Comparison of ENCODE assay signal across 8 cellular contexts in the genomic region with DNA sequence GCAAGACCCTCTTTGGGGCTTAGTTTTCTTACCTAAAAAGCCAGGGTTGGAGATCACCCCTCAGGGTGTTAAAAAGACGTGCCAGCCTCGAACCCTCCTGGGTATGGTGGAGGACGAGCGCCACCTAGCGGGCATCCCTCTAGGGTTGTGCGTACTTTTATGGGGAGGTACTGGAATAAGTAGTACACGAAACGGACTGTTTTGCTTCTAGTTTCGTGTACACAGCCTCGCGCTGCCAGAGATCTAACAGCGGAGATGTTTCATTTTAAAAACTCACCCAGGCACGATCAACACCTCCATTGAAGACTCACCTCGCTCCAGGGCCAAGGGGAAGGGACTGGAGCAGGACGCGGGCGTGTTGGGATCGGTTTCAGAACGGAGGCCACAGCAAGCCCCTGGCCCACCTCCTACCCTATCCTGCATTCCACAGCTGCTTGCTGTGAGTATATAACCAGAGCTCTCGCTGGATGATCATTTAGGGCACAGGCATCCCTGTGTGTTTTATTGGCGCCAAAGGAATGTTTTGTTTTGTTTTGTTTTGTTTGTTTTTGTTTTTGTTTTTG. TPM values are rescaled to one million over a fixed set of nuclear protein-coding genes. Genes with fewer than 3 reads are reported as not detected.
DNase-seq lines count a peak whose midpoint lies in the region; ATAC-seq, FAIRE-seq and TF ChIP-seq lines count a peak whose summit lies in the region.

No MANE protein-coding gene starts in this region.

- 0 out of 2 replicates have a peak, but pooled peaks cover 3% of the 10 kb centered on the region for H3K36me3 Mint-ChIP-seq in WTC11

- peaks cover 86% of the 10 kb centered on the region for H3K27me3 Mint-ChIP-seq in WTC11 (ENCODE audit: low read depth)

- no peak overlapping the region for H3K27ac ChIP-seq in kidney (ENCODE audit: low read depth in 2 of 2, low read length in 2 of 2)

- peak; percentile 82 for ATAC-seq in GM18873 (IDR thresholded peaks at IDR 0.05; ENCODE audit: low FRiP score, unreplicated experiment)
- peak; percentile 74 for ATAC-seq in HG03139 (IDR thresholded peaks at IDR 0.05; ENCODE audit: unreplicated experiment)
- peak; percentile 32 for ATAC-seq in WTC11

- peaks cover 10% of the 10 kb centered on the region for H3K9me3 Mint-ChIP-seq in WTC11

- no peaks in the 10 kb centered on the region for H3K36me3 ChIP-seq in kidney (ENCODE audit: control insufficient read depth in 1 of 2, insufficient read depth in 2 of 2, low read length in 2 of 2)

- DNase-seq in AG08396 (ENCODE audit: low spot score) (peak; percentile 90), NCI-H2196 treated with DMSO at 0.1 percent for 48 hours (lab: John Stamatoyannopoulos, UW; ENCODE audit: unreplicated experiment) (peak; percentile 59), WTC11 (ENCODE audit: low spot score) (peak; percentile 96), cardiac fibroblast (ENCODE audit: low read depth in 2 of 2) (peak; percentile 86 to 87), kidney (peak; percentile 90)
- peak; percentile 77 to 85 (median 82) for DNase-seq in stimulated activated CD4-positive, alpha-beta T cell treated with anti-CD3 and anti-CD28 coated beads, Interleukin-1b, Interleukin-23, amount 100 ng/mL, for 24 hours (ENCODE audit: low read depth in 4 of 4, low spot score in 1 of 4)

- FAIRE-seq in kidney (lab: Jason Lieb, UNC) = no peak

- POLR2A ChIA-PET in WTC11 (lab: Charles Lee) = no interaction called here

- peak overlapping the region; percentile 76 for H3K4me3 Mint-ChIP-seq in WTC11

- TF ChIP-seq CTCF in WTC11 (IDR thresholded peaks at IDR 0.05) = peak; percentile 97
- TF ChIP-seq CTCF in cardiac fibroblast (IDR thresholded peaks at IDR 0.05; ENCODE audit: low read depth, low read length) = peak; percentile 89
- peak; percentile 80 for TF ChIP-seq CTCF in kidney (IDR thresholded peaks at IDR 0.05; ENCODE audit: borderline replicate concordance, extremely low read depth, insufficient read depth)

- peaks cover 3 to 8% of the 10 kb centered on the region in 2 donors for H3K9me3 ChIP-seq in kidney (ENCODE audit: control insufficient read depth in 1 of 2, low read length in 2 of 2)

- peaks cover 27% of the 10 kb centered on the region for H3K4me1 Mint-ChIP-seq in WTC11

- no peak overlapping the region for H3K9ac ChIP-seq in kidney (ENCODE audit: low read length in 2 of 2)

- H3K4me3 ChIP-seq in cardiac fibroblast (replicated peaks in 1 of 2; ENCODE audit: low read depth in 2 of 2, low read length in 2 of 2) (peak overlapping the region; percentile 43 to 56), kidney (ENCODE audit: low read length in 2 of 2) (peak overlapping the region; percentile 48 to 64)

- CTCF ChIA-PET in WTC11 (lab: Charles Lee) = interaction anchor here (0.6 to 1.8 kb wide), 8 partner anchors 18 to 820 kb away, joined by 3 to 8 read pairs (median 4); no protein-coding TSS in a partner anchor

- H3K4me1 ChIP-seq in kidney (ENCODE audit: control insufficient read depth in 1 of 2, insufficient read depth in 1 of 2, low read depth in 1 of 2, low read length in 2 of 2) = peaks cover 6 to 10% of the 10 kb centered on the region in 2 donors

- H3K27ac Mint-ChIP-seq in WTC11 = no peak overlapping the region

- intact Hi-C loops in kidney (cut with DNase I) = loop anchor here (10.0 kb wide), 1 partner anchor 694 kb away; no protein-coding TSS in a partner anchor

TF ChIP-seq in WTC11, 78 proteins besides CTCF, POLR2A, EP300 and RAD21:
- TF ChIP-seq, protein P1, sequence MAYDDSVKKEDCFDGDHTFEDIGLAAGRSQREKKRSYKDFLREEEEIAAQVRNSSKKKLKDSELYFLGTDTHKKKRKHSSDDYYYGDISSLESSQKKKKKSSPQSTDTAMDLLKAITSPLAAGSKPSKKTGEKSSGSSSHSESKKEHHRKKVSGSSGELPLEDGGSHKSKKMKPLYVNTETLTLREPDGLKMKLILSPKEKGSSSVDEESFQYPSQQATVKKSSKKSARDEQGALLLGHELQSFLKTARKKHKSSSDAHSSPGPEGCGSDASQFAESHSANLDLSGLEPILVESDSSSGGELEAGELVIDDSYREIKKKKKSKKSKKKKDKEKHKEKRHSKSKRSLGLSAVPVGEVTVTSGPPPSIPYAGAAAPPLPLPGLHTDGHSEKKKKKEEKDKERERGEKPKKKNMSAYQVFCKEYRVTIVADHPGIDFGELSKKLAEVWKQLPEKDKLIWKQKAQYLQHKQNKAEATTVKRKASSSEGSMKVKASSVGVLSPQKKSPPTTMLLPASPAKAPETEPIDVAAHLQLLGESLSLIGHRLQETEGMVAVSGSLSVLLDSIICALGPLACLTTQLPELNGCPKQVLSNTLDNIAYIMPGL (CRISPR knock-in tag; IDR thresholded peaks at IDR 0.05) = peak; percentile 41; the same call in 1 of the 2 replicates
- TF ChIP-seq, protein P2, sequence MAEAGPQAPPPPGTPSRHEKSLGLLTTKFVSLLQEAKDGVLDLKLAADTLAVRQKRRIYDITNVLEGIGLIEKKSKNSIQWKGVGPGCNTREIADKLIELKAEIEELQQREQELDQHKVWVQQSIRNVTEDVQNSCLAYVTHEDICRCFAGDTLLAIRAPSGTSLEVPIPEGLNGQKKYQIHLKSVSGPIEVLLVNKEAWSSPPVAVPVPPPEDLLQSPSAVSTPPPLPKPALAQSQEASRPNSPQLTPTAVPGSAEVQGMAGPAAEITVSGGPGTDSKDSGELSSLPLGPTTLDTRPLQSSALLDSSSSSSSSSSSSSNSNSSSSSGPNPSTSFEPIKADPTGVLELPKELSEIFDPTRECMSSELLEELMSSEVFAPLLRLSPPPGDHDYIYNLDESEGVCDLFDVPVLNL (CRISPR knock-in tag; IDR thresholded peaks at IDR 0.05; ENCODE audit: borderline replicate concordance, low read depth) = no peak
- no peak for TF ChIP-seq ZNF138 (CRISPR knock-in tag; conservative IDR thresholded peaks at IDR 0.05)
- no peak for TF ChIP-seq CREB1 (CRISPR knock-in tag; IDR thresholded peaks at IDR 0.05)
- TF ChIP-seq FOXJ3 (CRISPR knock-in tag; IDR thresholded peaks at IDR 0.05; ENCODE audit: borderline replicate concordance) = no peak

RNA-seq across cellular contexts. Expression of a gene that starts 4.8 kb away (rescaled TPM):
- total RNA-seq in WTC11 (2021) (0.07 TPM in 1 of 3 replicates, not detected in the others), kidney (not detected)
- 0.17 TPM for polyA plus RNA-seq in kidney (ENCODE audit: insufficient read depth, low read depth, low replicate concordance)

Comparison
In these comparisons a context has a peak if more than half of its experiments do, and no peak if none do; other contexts are left out.
1. ATAC-seq: peak in every context shown above with its lines; median percentile 82 in GM18873; 74 in HG03139; 32 in WTC11.